In the genomic region with DNA sequence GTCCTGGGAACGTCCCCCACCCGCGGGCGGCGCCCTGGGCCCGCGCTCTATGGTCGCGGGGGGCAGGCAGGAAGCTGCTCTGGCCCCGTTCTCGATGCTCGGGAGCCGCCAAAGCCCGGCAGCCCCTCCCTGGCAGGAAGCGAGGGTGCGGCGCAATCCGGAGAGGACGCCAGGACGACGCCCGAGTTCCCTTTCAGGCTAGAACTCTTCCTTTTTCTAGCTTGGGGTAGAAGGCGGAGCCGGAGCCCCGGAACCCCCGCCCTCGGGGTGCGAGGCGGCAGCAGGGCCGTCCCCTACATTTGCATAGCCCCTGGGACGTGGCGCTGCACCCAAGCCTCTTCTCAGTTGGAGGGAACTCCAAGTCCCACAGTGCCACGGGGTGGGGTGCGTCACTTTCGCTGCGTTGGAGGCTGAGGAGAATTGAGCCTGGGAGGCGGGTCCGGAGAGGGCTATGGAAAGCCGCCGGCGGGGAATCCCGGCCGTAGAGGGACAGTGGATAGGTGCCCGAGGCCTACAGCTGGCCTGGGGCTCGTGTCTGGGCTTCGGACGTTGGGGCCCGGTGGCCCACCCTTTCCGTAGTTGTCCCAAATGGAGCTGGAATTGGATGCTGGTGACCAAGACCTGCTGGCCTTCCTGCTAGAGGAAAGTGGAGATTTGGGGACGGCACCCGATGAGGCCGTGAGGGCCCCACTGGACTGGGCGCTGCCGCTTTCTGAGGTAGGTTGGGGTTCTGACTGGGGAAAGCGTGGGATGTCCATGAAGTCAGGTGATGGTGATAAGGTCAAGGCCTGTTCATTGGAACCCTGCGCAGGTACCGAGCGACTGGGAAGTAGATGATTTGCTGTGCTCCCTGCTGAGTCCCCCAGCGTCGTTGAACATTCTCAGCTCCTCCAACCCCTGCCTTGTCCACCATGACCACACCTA, we compare ENCODE assay signal across 1 cellular context.
TF ChIP-seq lines count a peak whose summit lies in the region.

A gene with protein sequence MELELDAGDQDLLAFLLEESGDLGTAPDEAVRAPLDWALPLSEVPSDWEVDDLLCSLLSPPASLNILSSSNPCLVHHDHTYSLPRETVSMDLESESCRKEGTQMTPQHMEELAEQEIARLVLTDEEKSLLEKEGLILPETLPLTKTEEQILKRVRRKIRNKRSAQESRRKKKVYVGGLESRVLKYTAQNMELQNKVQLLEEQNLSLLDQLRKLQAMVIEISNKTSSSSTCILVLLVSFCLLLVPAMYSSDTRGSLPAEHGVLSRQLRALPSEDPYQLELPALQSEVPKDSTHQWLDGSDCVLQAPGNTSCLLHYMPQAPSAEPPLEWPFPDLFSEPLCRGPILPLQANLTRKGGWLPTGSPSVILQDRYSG (plus strand): TSS at position 482 of the 924 bp plus-strand sequence. CDS start 107 bp downstream, at position 589.
A gene with protein sequence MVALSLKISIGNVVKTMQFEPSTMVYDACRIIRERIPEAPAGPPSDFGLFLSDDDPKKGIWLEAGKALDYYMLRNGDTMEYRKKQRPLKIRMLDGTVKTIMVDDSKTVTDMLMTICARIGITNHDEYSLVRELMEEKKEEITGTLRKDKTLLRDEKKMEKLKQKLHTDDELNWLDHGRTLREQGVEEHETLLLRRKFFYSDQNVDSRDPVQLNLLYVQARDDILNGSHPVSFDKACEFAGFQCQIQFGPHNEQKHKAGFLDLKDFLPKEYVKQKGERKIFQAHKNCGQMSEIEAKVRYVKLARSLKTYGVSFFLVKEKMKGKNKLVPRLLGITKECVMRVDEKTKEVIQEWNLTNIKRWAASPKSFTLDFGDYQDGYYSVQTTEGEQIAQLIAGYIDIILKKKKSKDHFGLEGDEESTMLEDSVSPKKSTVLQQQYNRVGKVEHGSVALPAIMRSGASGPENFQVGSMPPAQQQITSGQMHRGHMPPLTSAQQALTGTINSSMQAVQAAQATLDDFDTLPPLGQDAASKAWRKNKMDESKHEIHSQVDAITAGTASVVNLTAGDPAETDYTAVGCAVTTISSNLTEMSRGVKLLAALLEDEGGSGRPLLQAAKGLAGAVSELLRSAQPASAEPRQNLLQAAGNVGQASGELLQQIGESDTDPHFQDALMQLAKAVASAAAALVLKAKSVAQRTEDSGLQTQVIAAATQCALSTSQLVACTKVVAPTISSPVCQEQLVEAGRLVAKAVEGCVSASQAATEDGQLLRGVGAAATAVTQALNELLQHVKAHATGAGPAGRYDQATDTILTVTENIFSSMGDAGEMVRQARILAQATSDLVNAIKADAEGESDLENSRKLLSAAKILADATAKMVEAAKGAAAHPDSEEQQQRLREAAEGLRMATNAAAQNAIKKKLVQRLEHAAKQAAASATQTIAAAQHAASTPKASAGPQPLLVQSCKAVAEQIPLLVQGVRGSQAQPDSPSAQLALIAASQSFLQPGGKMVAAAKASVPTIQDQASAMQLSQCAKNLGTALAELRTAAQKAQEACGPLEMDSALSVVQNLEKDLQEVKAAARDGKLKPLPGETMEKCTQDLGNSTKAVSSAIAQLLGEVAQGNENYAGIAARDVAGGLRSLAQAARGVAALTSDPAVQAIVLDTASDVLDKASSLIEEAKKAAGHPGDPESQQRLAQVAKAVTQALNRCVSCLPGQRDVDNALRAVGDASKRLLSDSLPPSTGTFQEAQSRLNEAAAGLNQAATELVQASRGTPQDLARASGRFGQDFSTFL (N-terminal part only) (minus strand): TSS at position 11 of the 924 bp plus-strand sequence. CDS start 6,501 bp downstream, outside the sequence.

TF ChIP-seq in HepG2, 621 proteins besides CTCF, POLR2A, EP300 and RAD21 (continued from another document and continues in another):
- TF ChIP-seq, protein P1, sequence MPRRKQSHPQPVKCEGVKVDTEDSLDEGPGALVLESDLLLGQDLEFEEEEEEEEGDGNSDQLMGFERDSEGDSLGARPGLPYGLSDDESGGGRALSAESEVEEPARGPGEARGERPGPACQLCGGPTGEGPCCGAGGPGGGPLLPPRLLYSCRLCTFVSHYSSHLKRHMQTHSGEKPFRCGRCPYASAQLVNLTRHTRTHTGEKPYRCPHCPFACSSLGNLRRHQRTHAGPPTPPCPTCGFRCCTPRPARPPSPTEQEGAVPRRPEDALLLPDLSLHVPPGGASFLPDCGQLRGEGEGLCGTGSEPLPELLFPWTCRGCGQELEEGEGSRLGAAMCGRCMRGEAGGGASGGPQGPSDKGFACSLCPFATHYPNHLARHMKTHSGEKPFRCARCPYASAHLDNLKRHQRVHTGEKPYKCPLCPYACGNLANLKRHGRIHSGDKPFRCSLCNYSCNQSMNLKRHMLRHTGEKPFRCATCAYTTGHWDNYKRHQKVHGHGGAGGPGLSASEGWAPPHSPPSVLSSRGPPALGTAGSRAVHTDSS (CRISPR knock-in tag; conservative IDR thresholded peaks at IDR 0.05), result 0 out of 2 replicates have a peak, but pooled peaks have one; percentile 18
- TF ChIP-seq, protein P2, sequence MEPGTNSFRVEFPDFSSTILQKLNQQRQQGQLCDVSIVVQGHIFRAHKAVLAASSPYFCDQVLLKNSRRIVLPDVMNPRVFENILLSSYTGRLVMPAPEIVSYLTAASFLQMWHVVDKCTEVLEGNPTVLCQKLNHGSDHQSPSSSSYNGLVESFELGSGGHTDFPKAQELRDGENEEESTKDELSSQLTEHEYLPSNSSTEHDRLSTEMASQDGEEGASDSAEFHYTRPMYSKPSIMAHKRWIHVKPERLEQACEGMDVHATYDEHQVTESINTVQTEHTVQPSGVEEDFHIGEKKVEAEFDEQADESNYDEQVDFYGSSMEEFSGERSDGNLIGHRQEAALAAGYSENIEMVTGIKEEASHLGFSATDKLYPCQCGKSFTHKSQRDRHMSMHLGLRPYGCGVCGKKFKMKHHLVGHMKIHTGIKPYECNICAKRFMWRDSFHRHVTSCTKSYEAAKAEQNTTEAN (CRISPR knock-in tag; conservative IDR thresholded peaks at IDR 0.05), result peak; percentile 64; the same call in 1 of the 2 replicates
- TF ChIP-seq, protein P3, sequence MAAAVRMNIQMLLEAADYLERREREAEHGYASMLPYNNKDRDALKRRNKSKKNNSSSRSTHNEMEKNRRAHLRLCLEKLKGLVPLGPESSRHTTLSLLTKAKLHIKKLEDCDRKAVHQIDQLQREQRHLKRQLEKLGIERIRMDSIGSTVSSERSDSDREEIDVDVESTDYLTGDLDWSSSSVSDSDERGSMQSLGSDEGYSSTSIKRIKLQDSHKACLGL (CRISPR knock-in tag; IDR thresholded peaks at IDR 0.05), result peak; percentile 49
- TF ChIP-seq MYNN (CRISPR knock-in tag; IDR thresholded peaks at IDR 0.05; ENCODE audit: low read depth) (no peak), ZNF24 (IDR thresholded peaks at IDR 0.05) (no peak), ZNF614 (CRISPR knock-in tag; IDR thresholded peaks at IDR 0.05; ENCODE audit: borderline replicate concordance) (peak; percentile 61; the same call in 1 of the 2 replicates), ARID2 (CRISPR knock-in tag; IDR thresholded peaks at IDR 0.05; ENCODE audit: borderline replicate concordance) (no peak), HOXA5 (CRISPR knock-in tag; IDR thresholded peaks at IDR 0.05) (no peak), MAFF (IDR thresholded peaks at IDR 0.05; ENCODE audit: low read depth, low read length) (no peak), TEAD3 (CRISPR knock-in tag; optimal IDR thresholded peaks at IDR 0.05; ENCODE audit: borderline replicate concordance) (peak; percentile 59), FOXC1 (CRISPR knock-in tag; IDR thresholded peaks at IDR 0.05; ENCODE audit: borderline replicate concordance) (peak; percentile 42; the same call in 1 of the 2 replicates)
- TF ChIP-seq, protein P4, sequence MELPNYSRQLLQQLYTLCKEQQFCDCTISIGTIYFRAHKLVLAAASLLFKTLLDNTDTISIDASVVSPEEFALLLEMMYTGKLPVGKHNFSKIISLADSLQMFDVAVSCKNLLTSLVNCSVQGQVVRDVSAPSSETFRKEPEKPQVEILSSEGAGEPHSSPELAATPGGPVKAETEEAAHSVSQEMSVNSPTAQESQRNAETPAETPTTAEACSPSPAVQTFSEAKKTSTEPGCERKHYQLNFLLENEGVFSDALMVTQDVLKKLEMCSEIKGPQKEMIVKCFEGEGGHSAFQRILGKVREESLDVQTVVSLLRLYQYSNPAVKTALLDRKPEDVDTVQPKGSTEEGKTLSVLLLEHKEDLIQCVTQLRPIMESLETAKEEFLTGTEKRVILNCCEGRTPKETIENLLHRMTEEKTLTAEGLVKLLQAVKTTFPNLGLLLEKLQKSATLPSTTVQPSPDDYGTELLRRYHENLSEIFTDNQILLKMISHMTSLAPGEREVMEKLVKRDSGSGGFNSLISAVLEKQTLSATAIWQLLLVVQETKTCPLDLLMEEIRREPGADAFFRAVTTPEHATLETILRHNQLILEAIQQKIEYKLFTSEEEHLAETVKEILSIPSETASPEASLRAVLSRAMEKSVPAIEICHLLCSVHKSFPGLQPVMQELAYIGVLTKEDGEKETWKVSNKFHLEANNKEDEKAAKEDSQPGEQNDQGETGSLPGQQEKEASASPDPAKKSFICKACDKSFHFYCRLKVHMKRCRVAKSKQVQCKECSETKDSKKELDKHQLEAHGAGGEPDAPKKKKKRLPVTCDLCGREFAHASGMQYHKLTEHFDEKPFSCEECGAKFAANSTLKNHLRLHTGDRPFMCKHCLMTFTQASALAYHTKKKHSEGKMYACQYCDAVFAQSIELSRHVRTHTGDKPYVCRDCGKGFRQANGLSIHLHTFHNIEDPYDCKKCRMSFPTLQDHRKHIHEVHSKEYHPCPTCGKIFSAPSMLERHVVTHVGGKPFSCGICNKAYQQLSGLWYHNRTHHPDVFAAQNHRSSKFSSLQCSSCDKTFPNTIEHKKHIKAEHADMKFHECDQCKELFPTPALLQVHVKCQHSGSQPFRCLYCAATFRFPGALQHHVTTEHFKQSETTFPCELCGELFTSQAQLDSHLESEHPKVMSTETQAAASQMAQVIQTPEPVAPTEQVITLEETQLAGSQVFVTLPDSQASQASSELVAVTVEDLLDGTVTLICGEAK (IDR thresholded peaks at IDR 0.05), result peak; percentile 38; the same call in 1 of the 2 replicates
- TF ChIP-seq, protein P4 (CRISPR knock-in tag; IDR thresholded peaks at IDR 0.05), result peak; percentile 72; the same call in 1 of the 2 replicates
- TF ChIP-seq, protein P5, sequence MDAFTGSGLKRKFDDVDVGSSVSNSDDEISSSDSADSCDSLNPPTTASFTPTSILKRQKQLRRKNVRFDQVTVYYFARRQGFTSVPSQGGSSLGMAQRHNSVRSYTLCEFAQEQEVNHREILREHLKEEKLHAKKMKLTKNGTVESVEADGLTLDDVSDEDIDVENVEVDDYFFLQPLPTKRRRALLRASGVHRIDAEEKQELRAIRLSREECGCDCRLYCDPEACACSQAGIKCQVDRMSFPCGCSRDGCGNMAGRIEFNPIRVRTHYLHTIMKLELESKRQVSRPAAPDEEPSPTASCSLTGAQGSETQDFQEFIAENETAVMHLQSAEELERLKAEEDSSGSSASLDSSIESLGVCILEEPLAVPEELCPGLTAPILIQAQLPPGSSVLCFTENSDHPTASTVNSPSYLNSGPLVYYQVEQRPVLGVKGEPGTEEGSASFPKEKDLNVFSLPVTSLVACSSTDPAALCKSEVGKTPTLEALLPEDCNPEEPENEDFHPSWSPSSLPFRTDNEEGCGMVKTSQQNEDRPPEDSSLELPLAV (CRISPR knock-in tag; conservative IDR thresholded peaks at IDR 0.05; ENCODE audit: low read depth), result no peak
- TF ChIP-seq, protein P6, sequence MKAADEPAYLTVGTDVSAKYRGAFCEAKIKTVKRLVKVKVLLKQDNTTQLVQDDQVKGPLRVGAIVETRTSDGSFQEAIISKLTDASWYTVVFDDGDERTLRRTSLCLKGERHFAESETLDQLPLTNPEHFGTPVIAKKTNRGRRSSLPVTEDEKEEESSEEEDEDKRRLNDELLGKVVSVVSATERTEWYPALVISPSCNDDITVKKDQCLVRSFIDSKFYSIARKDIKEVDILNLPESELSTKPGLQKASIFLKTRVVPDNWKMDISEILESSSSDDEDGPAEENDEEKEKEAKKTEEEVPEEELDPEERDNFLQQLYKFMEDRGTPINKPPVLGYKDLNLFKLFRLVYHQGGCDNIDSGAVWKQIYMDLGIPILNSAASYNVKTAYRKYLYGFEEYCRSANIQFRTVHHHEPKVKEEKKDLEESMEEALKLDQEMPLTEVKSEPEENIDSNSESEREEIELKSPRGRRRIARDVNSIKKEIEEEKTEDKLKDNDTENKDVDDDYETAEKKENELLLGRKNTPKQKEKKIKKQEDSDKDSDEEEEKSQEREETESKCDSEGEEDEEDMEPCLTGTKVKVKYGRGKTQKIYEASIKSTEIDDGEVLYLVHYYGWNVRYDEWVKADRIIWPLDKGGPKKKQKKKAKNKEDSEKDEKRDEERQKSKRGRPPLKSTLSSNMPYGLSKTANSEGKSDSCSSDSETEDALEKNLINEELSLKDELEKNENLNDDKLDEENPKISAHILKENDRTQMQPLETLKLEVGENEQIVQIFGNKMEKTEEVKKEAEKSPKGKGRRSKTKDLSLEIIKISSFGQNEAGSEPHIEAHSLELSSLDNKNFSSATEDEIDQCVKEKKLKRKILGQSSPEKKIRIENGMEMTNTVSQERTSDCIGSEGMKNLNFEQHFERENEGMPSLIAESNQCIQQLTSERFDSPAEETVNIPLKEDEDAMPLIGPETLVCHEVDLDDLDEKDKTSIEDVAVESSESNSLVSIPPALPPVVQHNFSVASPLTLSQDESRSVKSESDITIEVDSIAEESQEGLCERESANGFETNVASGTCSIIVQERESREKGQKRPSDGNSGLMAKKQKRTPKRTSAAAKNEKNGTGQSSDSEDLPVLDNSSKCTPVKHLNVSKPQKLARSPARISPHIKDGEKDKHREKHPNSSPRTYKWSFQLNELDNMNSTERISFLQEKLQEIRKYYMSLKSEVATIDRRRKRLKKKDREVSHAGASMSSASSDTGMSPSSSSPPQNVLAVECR (CRISPR knock-in tag; IDR thresholded peaks at IDR 0.05; ENCODE audit: borderline replicate concordance), result peak; percentile 91
